Comparison of ENCODE assay signal across 9 cellular contexts in the genomic region with DNA sequence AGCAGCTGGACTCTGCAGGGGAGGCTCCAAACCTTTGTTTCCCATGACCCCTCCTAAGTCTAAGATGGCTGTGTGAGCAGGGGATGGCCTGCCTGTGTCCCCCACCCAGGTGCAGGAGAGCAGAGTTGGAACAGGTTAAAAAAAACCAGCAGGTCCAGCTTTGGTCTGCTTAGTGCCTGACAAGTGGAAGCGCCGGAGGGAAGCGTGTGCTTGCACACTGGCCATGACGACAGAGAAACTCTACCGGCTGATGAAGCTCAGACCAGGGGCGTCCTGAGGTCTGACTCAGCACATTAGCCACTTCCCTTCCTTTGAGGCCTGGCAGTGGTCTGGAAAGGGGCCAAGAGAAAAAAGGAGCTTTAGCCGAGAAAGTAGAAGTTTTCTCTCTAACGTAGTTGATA.
DNase-seq lines count a peak whose midpoint lies in the region; ATAC-seq and TF ChIP-seq lines count a peak whose summit lies in the region.
"Had no signal": no experiment of that assay in that cellular context is flagged by ENCODE, and none has a peak within 500 bp of the region (broad histone marks: within the 10 kb centered on the region; RNA-seq: fewer than 3 reads in every experiment).

No MANE protein-coding gene starts in this region.

- no peak for TF ChIP-seq POLR2A in right lobe of liver (IDR thresholded peaks at IDR 0.05)

- no peak overlapping the region for H3K4me3 Mint-ChIP-seq in activated naive CD8-positive, alpha-beta T cell treated with anti-CD3 and anti-CD28 coated beads, Interleukin-2, amount 50 U/mL, for 24 hours

- H3K4me2 ChIP-seq in BLaER1: peak overlapping the region; percentile 77

- WGBS in right lobe of liver (ENCODE audit: insufficient coverage, low coverage, low lambda C conversion rate, missing lambda C conversion rate): 46% methylated on average over 7 of the region's 8 CpGs

- no peaks in the 10 kb centered on the region for H3K9me3 ChIP-seq in BLaER1
- no peaks in the 10 kb centered on the region for H3K9me3 ChIP-seq in right lobe of liver
- H3K9me3 ChIP-seq: neutrophil had no signal

- H3K27me3 ChIP-seq in BLaER1 (no peaks in the 10 kb centered on the region), right lobe of liver (no peaks in the 10 kb centered on the region)

- no peaks in the 10 kb centered on the region for H4K20me1 ChIP-seq in BLaER1

- TF ChIP-seq CTCF in right lobe of liver (IDR thresholded peaks at IDR 0.05) (no peak), GM10248 (IDR thresholded peaks at IDR 0.05; ENCODE audit: control extremely low read depth, extremely low read depth, low read depth, missing control alignments) (no peak)

- H3K27ac ChIP-seq in BLaER1 (peak overlapping the region; percentile 39; the same call in 1 of the 2 replicates), right lobe of liver (no peak overlapping the region)
- H3K27ac ChIP-seq: neutrophil had no signal

- no peaks in the 10 kb centered on the region for H3K9me3 Mint-ChIP-seq in activated naive CD8-positive, alpha-beta T cell treated with anti-CD3 and anti-CD28 coated beads, Interleukin-2, amount 50 U/mL, for 24 hours

- peaks cover 3% of the 10 kb centered on the region for H3K27me3 Mint-ChIP-seq in activated naive CD8-positive, alpha-beta T cell treated with anti-CD3 and anti-CD28 coated beads, Interleukin-2, amount 50 U/mL, for 24 hours

- intact Hi-C loops in right lobe of liver (cut with DNase I): no loop called here

- H3K4me1 ChIP-seq in BLaER1 (peaks cover 56% of the 10 kb centered on the region), right lobe of liver (no peaks in the 10 kb centered on the region)

- peak; percentile 94 for DNase-seq in HT1080 (ENCODE audit: low read depth)
- DNase-seq in activated naive CD8-positive, alpha-beta T cell treated with anti-CD3 and anti-CD28 coated beads, Interleukin-2, amount 50 U/mL, for 24 hours: peak; percentile 21
- DNase-seq in right lobe of liver: peak in 2 of 3 donors; percentile 44 to 60
- DNase-seq in GM10248 (ENCODE audit: extremely low spot score): no peak
- DNase-seq in activated CD4-positive, alpha-beta T cell treated with anti-CD3 and anti-CD28 coated beads for 1 hour: no peak
- DNase-seq in activated CD4-positive, alpha-beta T cell treated with anti-CD3 and anti-CD28 coated beads for 4 hours: no peak

- POLR2A ChIA-PET in GM10248 (lab: Yijun Ruan, JAX): no interaction called here

- H3K4me1 Mint-ChIP-seq in activated naive CD8-positive, alpha-beta T cell treated with anti-CD3 and anti-CD28 coated beads, Interleukin-2, amount 50 U/mL, for 24 hours: peaks cover 23% of the 10 kb centered on the region

- ATAC-seq in GM19351 (IDR thresholded peaks at IDR 0.05; ENCODE audit: unreplicated experiment) (peak; percentile 88), right lobe of liver (peak; percentile 52 to 76 (median 70))
- ATAC-seq in activated naive CD8-positive, alpha-beta T cell treated with anti-CD3 and anti-CD28 coated beads, Interleukin-2, amount 50 U/mL, for 24 hours: peak; percentile 40

- no peak overlapping the region for H3K27ac Mint-ChIP-seq in activated naive CD8-positive, alpha-beta T cell treated with anti-CD3 and anti-CD28 coated beads, Interleukin-2, amount 50 U/mL, for 24 hours

- H3K4me3 ChIP-seq in BLaER1: peak overlapping the region; percentile 24; the same call in 1 of the 2 replicates
- no peak overlapping the region for H3K4me3 ChIP-seq in right lobe of liver

- CTCF ChIA-PET in GM10248 (lab: Yijun Ruan, JAX): interaction anchor here (0.9 to 1.1 kb wide), 2 partner anchors 10 to 22 kb away, joined by 3 to 4 read pairs; no protein-coding TSS in a partner anchor

- H3K36me3 Mint-ChIP-seq in activated naive CD8-positive, alpha-beta T cell treated with anti-CD3 and anti-CD28 coated beads, Interleukin-2, amount 50 U/mL, for 24 hours (ENCODE audit: low read depth): no peaks in the 10 kb centered on the region

- H3K36me3 ChIP-seq in BLaER1 (no peaks in the 10 kb centered on the region), right lobe of liver (no peaks in the 10 kb centered on the region)
- H3K36me3 ChIP-seq: neutrophil had no signal

- 0 out of 2 replicates have a peak overlapping the region, but pooled peaks have one; percentile 25 for H3K9ac ChIP-seq in BLaER1

Comparison
In these comparisons a context has a peak if more than half of its experiments do, and no peak if none do; other contexts are left out.
1. DNase-seq: peak in HT1080 (single experiment), activated naive CD8-positive, alpha-beta T cell treated with anti-CD3 and anti-CD28 coated beads, Interleukin-2, amount 50 U/mL, for 24 hours (single experiment) and right lobe of liver (2 of 3); none in GM10248 (single experiment), activated CD4-positive, alpha-beta T cell treated with anti-CD3 and anti-CD28 coated beads for 1 hour (single experiment) and activated CD4-positive, alpha-beta T cell treated with anti-CD3 and anti-CD28 coated beads for 4 hours (0 of 2).
2. Peak in every context shown above with its lines, with median percentiles within 50 percentile points of each other: ATAC-seq.